Comparison of ENCODE assay signal across 7 cellular contexts in genomic region chr3:47989981-47990440, GRCh38. TPM values are rescaled to one million over a fixed set of nuclear protein-coding genes. Genes with fewer than 3 reads are reported as not detected.
A peak's percentile ranks its signal among the peaks of the same experiment; 100 is the strongest.
DNase-seq lines count a peak whose midpoint lies in the region; ATAC-seq, FAIRE-seq and TF ChIP-seq lines count a peak whose summit lies in the region.

No MANE protein-coding gene starts in this region.

- peaks cover 18% of the 10 kb centered on the region for H3K36me3 ChIP-seq in MG63
- H3K36me3 ChIP-seq in SJSA1: peaks cover 63% of the 10 kb centered on the region
- peaks cover 24% of the 10 kb centered on the region for H3K36me3 ChIP-seq in osteoblast (ENCODE audit: insufficient read depth, low read length)
- H3K36me3 ChIP-seq in thoracic aorta: no peaks in the 10 kb centered on the region

- H3K27ac ChIP-seq in SJSA1: no peak overlapping the region
- H3K27ac ChIP-seq in osteoblast (ENCODE audit: low read depth, low read length): no peak overlapping the region
- peak overlapping the region in 1 of 2 donors; percentile 44 for H3K27ac ChIP-seq in thoracic aorta

- ATAC-seq in thoracic aorta (ENCODE audit: insufficient number of reproducible peaks, low FRiP score, low read depth): peak; percentile 96

- H3K79me2 ChIP-seq in osteoblast (ENCODE audit: insufficient read depth, low read length): peaks cover 87% of the 10 kb centered on the region

- TF ChIP-seq CTCF in GM12874 (IDR thresholded peaks at IDR 0.05; ENCODE audit: insufficient read depth, low read depth, low read length) (peak; percentile 73), osteoblast (IDR thresholded peaks at IDR 0.05; ENCODE audit: extremely low read depth, low read depth, low read length) (peak; percentile 96), thoracic aorta (IDR thresholded peaks at IDR 0.05) (peak; percentile 91)

- peak; percentile 31 for FAIRE-seq in frontal cortex (lab: Jason Lieb, UNC)

- H3K9me3 ChIP-seq in MG63: no peaks in the 10 kb centered on the region
- H3K9me3 ChIP-seq in SJSA1 (replicated peaks): no peaks in the 10 kb centered on the region
- no peaks in the 10 kb centered on the region for H3K9me3 ChIP-seq in osteoblast (ENCODE audit: low read depth, low read length)
- H3K9me3 ChIP-seq in thoracic aorta: no peaks in the 10 kb centered on the region

- peaks cover 33% of the 10 kb centered on the region for H4K20me1 ChIP-seq in osteoblast (ENCODE audit: insufficient read depth, low read length)

- H3K4me1 ChIP-seq in SJSA1 (replicated peaks): peaks cover 6% of the 10 kb centered on the region
- peaks cover 13% of the 10 kb centered on the region for H3K4me1 ChIP-seq in osteoblast (ENCODE audit: insufficient read depth, low read length)
- peaks cover 15 to 35% of the 10 kb centered on the region in 2 donors for H3K4me1 ChIP-seq in thoracic aorta (ENCODE audit: control insufficient read depth in 1 of 2, low read depth in 2 of 2)

- peak; percentile 85 for DNase-seq in MG63
- peak; percentile 52 to 79 for DNase-seq in SJSA1 (ENCODE audit: low read depth in 1 of 2, low spot score in 2 of 2)
- peak; percentile 86 for DNase-seq in activated effector memory CD4-positive, alpha-beta T cell treated with anti-CD3 and anti-CD28 coated beads, Interleukin-2, amount 50 U/mL, for 16 hours
- DNase-seq in frontal cortex (ENCODE audit: low spot score in 2 of 2): peak; percentile 20 to 70
- DNase-seq in osteoblast (ENCODE audit: insufficient read length, low spot score, missing footprints): peak; percentile 82
- peak; percentile 58 for DNase-seq in thoracic aorta (ENCODE audit: low spot score)

- H3K4me3 ChIP-seq in MG63 (no peak overlapping the region), SJSA1 (no peak overlapping the region), osteoblast (ENCODE audit: insufficient read depth, low read length) (no peak overlapping the region), thoracic aorta (no peak overlapping the region)

- no peaks in the 10 kb centered on the region for H3K27me3 ChIP-seq in MG63
- H3K27me3 ChIP-seq in SJSA1 (replicated peaks): no peaks in the 10 kb centered on the region
- H3K27me3 ChIP-seq in osteoblast (ENCODE audit: insufficient read depth, low read length): no peaks in the 10 kb centered on the region
- no peaks in the 10 kb centered on the region for H3K27me3 ChIP-seq in thoracic aorta (replicated peaks; ENCODE audit: insufficient read depth)

- H3K4me2 ChIP-seq in osteoblast (ENCODE audit: insufficient read depth, low read length): no peak overlapping the region

- H2AFZ ChIP-seq in osteoblast (ENCODE audit: low read length): no peak overlapping the region

RNA-seq across cellular contexts. Expression of gene MAP4, which starts 26.2 kb away (rescaled TPM):
- total RNA-seq in MG63 (2014; rRNA removed; shearing (Covaris generic); ENCODE audit: low replicate concordance): 38.5 and 46.2 TPM in 2 replicates
- 74.8 and 88.0 TPM in 2 replicates for total RNA-seq in SJSA1 (2014; rRNA removed; shearing (Covaris generic))
- total RNA-seq in frontal cortex (258 TPM), osteoblast (158 TPM in 2 replicates), thoracic aorta (100 to 1,000 TPM; 252 to 264 TPM)
